ENCODE assay signal across 24 cellular contexts in the genomic region with DNA sequence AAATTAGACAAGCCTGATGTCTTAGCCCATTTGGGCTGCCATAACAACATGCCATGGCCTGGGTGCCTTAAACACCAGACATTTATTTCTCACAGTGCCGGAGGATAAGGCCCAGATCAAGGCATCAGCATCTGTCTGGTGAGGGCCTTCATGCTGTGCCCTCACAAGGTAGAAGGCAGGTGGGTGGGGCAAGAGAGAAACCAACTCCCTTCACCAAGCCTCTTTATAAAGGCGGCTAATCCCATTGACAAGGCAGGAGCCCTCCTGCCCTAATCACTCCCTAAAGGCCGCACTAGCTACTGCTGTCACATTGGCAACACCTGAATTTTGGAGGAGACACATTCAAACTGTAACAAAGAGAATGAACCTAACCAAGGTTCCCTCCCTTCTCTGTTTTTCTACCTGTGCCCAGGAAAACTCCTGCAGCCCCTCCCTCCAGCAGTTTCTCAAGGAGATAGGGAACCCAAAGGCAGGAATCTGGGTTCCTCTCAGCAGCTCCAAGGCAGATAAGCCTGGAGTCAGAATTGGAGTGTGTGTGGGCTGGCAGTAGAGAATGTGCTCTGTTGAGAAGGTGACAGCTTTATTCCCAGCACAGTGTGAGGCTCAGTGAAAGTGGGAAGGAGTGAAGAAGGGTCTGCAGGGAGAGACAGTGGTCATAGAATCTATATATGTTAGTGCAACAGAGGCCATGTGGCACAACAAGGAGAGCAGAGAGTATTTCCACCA.
"Had no signal": no experiment of that assay in that cellular context is flagged by ENCODE, and none has a peak within 500 bp of the region (broad histone marks: within the 10 kb centered on the region; RNA-seq: fewer than 3 reads in every experiment).

No MANE protein-coding gene starts in this region.

- H3K27ac Mint-ChIP-seq: dendritic cell treated with granulocyte-macrophage colony-stimulating factor and Interleukin-4, amounts not matched to agents 40 ng/mL and 50 ng/mL, for 4 days; mesothelial cell of epicardium; naive B cell; natural killer cell treated with Interleukin-12 subunit alpha and Interleukin-12 subunit beta and Interleukin-15 and Interleukin-18, amount 100 ng/mL, for 72 hours; progenitor cell of endocrine pancreas; stimulated activated effector memory CD8-positive, alpha-beta T cell treated with anti-CD3 and anti-CD28 coated beads, Interleukin-12 subunit alpha, Interleukin-12 subunit beta, amount 100 ng/mL, for 72 hours had no signal

- H3K4me1 ChIP-seq: esophagus squamous epithelium, lower lobe of right lung, parathyroid adenoma, right lobe of liver, tibial nerve, upper lobe of right lung, uterus had no signal

- H2AFZ ChIP-seq: parathyroid adenoma had no signal

- ATAC-seq: left ventricle myocardium superior; lower lobe of right lung; mucosa of descending colon; natural killer cell treated with Interleukin-12 subunit alpha and Interleukin-12 subunit beta and Interleukin-15 and Interleukin-18, amount 100 ng/mL, for 72 hours; right lobe of liver; stimulated activated effector memory CD8-positive, alpha-beta T cell treated with anti-CD3 and anti-CD28 coated beads, Interleukin-12 subunit alpha, Interleukin-12 subunit beta, amount 100 ng/mL, for 72 hours; upper lobe of right lung had no signal

- H3K36me3 ChIP-seq: esophagus squamous epithelium, lower lobe of right lung, right lobe of liver, thoracic aorta, tibial nerve, upper lobe of right lung, uterus had no signal

- H3K79me2 ChIP-seq: parathyroid adenoma had no signal

- H3K4me1 Mint-ChIP-seq: mesothelial cell of epicardium, neural crest cell had no signal

- H3K27ac ChIP-seq: esophagus squamous epithelium, lower lobe of right lung, parathyroid adenoma, right lobe of liver, thoracic aorta, tibial nerve, upper lobe of right lung, uterus had no signal

- H3K4me2 ChIP-seq: smooth muscle cell had no signal

- H3K27me3 ChIP-seq: right lobe of liver, uterus had no signal

- H3K9me3 Mint-ChIP-seq: dendritic cell treated with granulocyte-macrophage colony-stimulating factor and Interleukin-4, amounts not matched to agents 40 ng/mL and 50 ng/mL, for 4 days; mesothelial cell of epicardium; natural killer cell treated with Interleukin-12 subunit alpha and Interleukin-12 subunit beta and Interleukin-15 and Interleukin-18, amount 100 ng/mL, for 72 hours; neural crest cell had no signal

- H3K9ac ChIP-seq: parathyroid adenoma had no signal

- H3K9me3 ChIP-seq: esophagus squamous epithelium, lower lobe of right lung, mucosa of descending colon, right lobe of liver, thoracic aorta, tibial nerve, upper lobe of right lung, uterus had no signal

- H3K4me3 ChIP-seq: esophagus squamous epithelium, lower lobe of right lung, mucosa of descending colon, right lobe of liver, smooth muscle cell, thoracic aorta, tibial nerve, upper lobe of right lung, uterus had no signal

- DNase-seq: effector CD8-positive, alpha-beta T cell; esophagus squamous epithelium; foreskin melanocyte; left ventricle myocardium superior; lower lobe of right lung; mucosa of descending colon; naive B cell; right lobe of liver; stimulated activated CD4-positive, alpha-beta T cell treated with anti-CD3 and anti-CD28 coated beads, Interleukin-12 subunit alpha, Interleukin-12 subunit beta, amount 100 ng/mL, for 4 hours; stimulated activated CD4-positive, alpha-beta T cell treated with anti-CD3 and anti-CD28 coated beads, Interleukin-2, amount 100 ng/mL, for 24 hours; stimulated activated CD4-positive, alpha-beta T cell treated with anti-CD3 and anti-CD28 coated beads, Interleukin-4, amount 100 ng/mL, for 24 hours; stimulated activated naive CD4-positive, alpha-beta T cell treated with Interleukin-2 at 50 U/mL for 16 hours; upper lobe of right lung; uterus had no signal

- H3K4me3 Mint-ChIP-seq: dendritic cell treated with granulocyte-macrophage colony-stimulating factor and Interleukin-4, amounts not matched to agents 40 ng/mL and 50 ng/mL, for 4 days; mesothelial cell of epicardium; natural killer cell treated with Interleukin-12 subunit alpha and Interleukin-12 subunit beta and Interleukin-15 and Interleukin-18, amount 100 ng/mL, for 72 hours; neural crest cell; stimulated activated effector memory CD8-positive, alpha-beta T cell treated with anti-CD3 and anti-CD28 coated beads, Interleukin-12 subunit alpha, Interleukin-12 subunit beta, amount 100 ng/mL, for 72 hours had no signal

- H3K36me3 Mint-ChIP-seq: mesothelial cell of epicardium; natural killer cell treated with Interleukin-12 subunit alpha and Interleukin-12 subunit beta and Interleukin-15 and Interleukin-18, amount 100 ng/mL, for 72 hours; stimulated activated effector memory CD8-positive, alpha-beta T cell treated with anti-CD3 and anti-CD28 coated beads, Interleukin-12 subunit alpha, Interleukin-12 subunit beta, amount 100 ng/mL, for 72 hours had no signal
